Comparison of ENCODE assay signal across 24 cellular contexts in genomic region chr5:44942524-44943001, GRCh38.
A peak's percentile ranks its signal among the peaks of the same experiment; 100 is the strongest.
DNase-seq lines count a peak whose midpoint lies in the region; ATAC-seq and TF ChIP-seq lines count a peak whose summit lies in the region.
"Had no signal": no experiment of that assay in that cellular context is flagged by ENCODE, and none has a peak within 500 bp of the region (broad histone marks: within the 10 kb centered on the region; RNA-seq: fewer than 3 reads in every experiment).

No MANE protein-coding gene starts in this region.

- TF ChIP-seq CTCF in WTC11 (IDR thresholded peaks at IDR 0.05) (no peak), esophagus squamous epithelium (IDR thresholded peaks at IDR 0.05) (no peak)

- POLR2A ChIA-PET in WTC11 (lab: Charles Lee): no interaction called here

- H3K36me3 ChIP-seq in HUES48 (ENCODE audit: control insufficient read depth, insufficient read depth, low read length) (no peaks in the 10 kb centered on the region), iPS DF 6.9 (ENCODE audit: control insufficient read depth, insufficient read depth, low read length) (no peaks in the 10 kb centered on the region), esophagus squamous epithelium (no peaks in the 10 kb centered on the region)
- H3K36me3 ChIP-seq: esophagus muscularis mucosa had no signal

- H3K4me3 ChIP-seq in HUES48 (ENCODE audit: low read depth, low read length) (peak overlapping the region; percentile 10), iPS DF 6.9 (ENCODE audit: low read length) (no peak overlapping the region), esophagus squamous epithelium (no peak overlapping the region)
- H3K4me3 ChIP-seq: esophagus muscularis mucosa had no signal

- no peak for TF ChIP-seq POLR2A in esophagus squamous epithelium (IDR thresholded peaks at IDR 0.05)

- intact Hi-C loops in sciatic nerve (cut with DNase I) (no loop called here), esophagus squamous epithelium (cut with DNase I) (no loop called here)

- peak; percentile 84 for ATAC-seq in WTC11
- ATAC-seq in sciatic nerve: peak; percentile 56
- ATAC-seq in HG02571 (IDR thresholded peaks at IDR 0.05; ENCODE audit: unreplicated experiment): no peak
- ATAC-seq: left ventricle myocardium superior, right cardiac atrium had no signal

- no peaks in the 10 kb centered on the region for H3K27me3 Mint-ChIP-seq in WTC11 (ENCODE audit: low read depth)
- H3K27me3 Mint-ChIP-seq: activated naive CD4-positive, alpha-beta T cell treated with anti-CD3 and anti-CD28 coated beads, Interleukin-2, amount 50 U/mL, for 24 hours had no signal

- peak overlapping the region; percentile 94 for H3K27ac Mint-ChIP-seq in WTC11
- H3K27ac Mint-ChIP-seq: activated naive CD4-positive, alpha-beta T cell treated with anti-CD3 and anti-CD28 coated beads, Interleukin-2, amount 50 U/mL, for 24 hours had no signal

- H3K36me3 Mint-ChIP-seq in WTC11: peaks cover 7% of the 10 kb centered on the region
- H3K36me3 Mint-ChIP-seq: activated naive CD4-positive, alpha-beta T cell treated with anti-CD3 and anti-CD28 coated beads, Interleukin-2, amount 50 U/mL, for 24 hours had no signal

- H3K4me1 ChIP-seq in HUES48 (ENCODE audit: control insufficient read depth, insufficient read depth, low read length) (peaks cover 37% of the 10 kb centered on the region), iPS DF 6.9 (ENCODE audit: control insufficient read depth, insufficient read depth, low read length) (no peaks in the 10 kb centered on the region; the same call in 1 of the 2 replicates), esophagus squamous epithelium (no peaks in the 10 kb centered on the region)
- H3K4me1 ChIP-seq: Caco-2, esophagus muscularis mucosa had no signal

- DNase-seq in WTC11 (ENCODE audit: low spot score) (no peak), iPS DF 6.9 (ENCODE audit: low read depth, low spot score) (no peak), sciatic nerve (ENCODE audit: low spot score) (no peak), esophagus squamous epithelium (lab: John Stamatoyannopoulos, UW) (no peak), GM03348 (ENCODE audit: low spot score) (no peak), NCI-H446 treated with DMSO at 0.1 percent for 48 hours (lab: John Stamatoyannopoulos, UW) (no peak)
- DNase-seq: activated CD4-positive, alpha-beta T cell treated with anti-CD3 and anti-CD28 coated beads for 1 hour; activated CD8-positive, alpha-beta memory T cell treated with anti-CD3 and anti-CD28 coated beads for 24 hours; aorta; Caco-2; effector CD4-positive, alpha-beta T cell; KBM-7; left ventricle myocardium superior; NCI-H187; NCI-H226; occipital lobe; right cardiac atrium; RPMI8226; stimulated activated CD4-positive, alpha-beta T cell treated with anti-CD3 and anti-CD28 coated beads, Interleukin-15, amount 100 ng/mL, for 24 hours; substantia nigra had no signal

- H3K9ac ChIP-seq in HUES48 (ENCODE audit: low read depth, low read length): peak overlapping the region; percentile 49; the same call in 1 of the 2 replicates

- peak overlapping the region; percentile 39 for H3K4me3 Mint-ChIP-seq in WTC11
- H3K4me3 Mint-ChIP-seq: activated naive CD4-positive, alpha-beta T cell treated with anti-CD3 and anti-CD28 coated beads, Interleukin-2, amount 50 U/mL, for 24 hours had no signal

- H3K9me3 ChIP-seq in HUES48 (ENCODE audit: control insufficient read depth, insufficient read depth, low read length) (no peaks in the 10 kb centered on the region), iPS DF 6.9 (ENCODE audit: control insufficient read depth, insufficient read depth, low read length) (no peaks in the 10 kb centered on the region), esophagus squamous epithelium (no peaks in the 10 kb centered on the region)
- H3K9me3 ChIP-seq: Caco-2, esophagus muscularis mucosa had no signal

- H3K4me1 Mint-ChIP-seq in WTC11: peaks cover 44% of the 10 kb centered on the region

- CTCF ChIA-PET in WTC11 (lab: Charles Lee): interaction anchor here (1.4 kb wide), 1 partner anchor 578 kb away, joined by 4 read pairs; no protein-coding TSS in a partner anchor

- H3K27me3 ChIP-seq in HUES48 (ENCODE audit: control insufficient read depth, insufficient read depth, low read length) (no peaks in the 10 kb centered on the region), iPS DF 6.9 (ENCODE audit: control insufficient read depth, insufficient read depth, low read length) (no peaks in the 10 kb centered on the region), esophagus squamous epithelium (no peaks in the 10 kb centered on the region)
- H3K27me3 ChIP-seq: esophagus muscularis mucosa had no signal

- peaks cover 7% of the 10 kb centered on the region; the same call in 1 of the 2 replicates for H3K9me3 Mint-ChIP-seq in WTC11
- H3K9me3 Mint-ChIP-seq: activated naive CD4-positive, alpha-beta T cell treated with anti-CD3 and anti-CD28 coated beads, Interleukin-2, amount 50 U/mL, for 24 hours had no signal

- WGBS in iPS DF 6.9 (ENCODE audit: insufficient coverage, insufficient read length): no CpG with 5 or more reads among the region's 4 CpGs
- WGBS in esophagus squamous epithelium, 2 donors: 40 to 49% methylated on average over 4 of the region's 4 CpGs

- H3K27ac ChIP-seq in HUES48 (ENCODE audit: low read depth, low read length): peak overlapping the region; percentile 90
- peak overlapping the region; percentile 31 for H3K27ac ChIP-seq in iPS DF 6.9 (ENCODE audit: low read length)
- no peak overlapping the region for H3K27ac ChIP-seq in esophagus squamous epithelium
- H3K27ac ChIP-seq: esophagus muscularis mucosa had no signal

TF ChIP-seq in WTC11, 78 proteins besides CTCF, POLR2A, EP300 and RAD21 (continues in another document):
- TF ChIP-seq ZMAT4 (CRISPR knock-in tag; IDR thresholded peaks at IDR 0.05) (no peak), RELA (CRISPR knock-in tag; IDR thresholded peaks at IDR 0.05; ENCODE audit: borderline replicate concordance) (no peak), GTF2I (CRISPR knock-in tag; conservative IDR thresholded peaks at IDR 0.05) (no peak), EMX1 (CRISPR knock-in tag; IDR thresholded peaks at IDR 0.05) (no peak), PRRX2 (CRISPR knock-in tag; IDR thresholded peaks at IDR 0.05) (no peak), ZBTB43 (CRISPR knock-in tag; IDR thresholded peaks at IDR 0.05) (no peak), ZNF219 (CRISPR knock-in tag; IDR thresholded peaks at IDR 0.05; ENCODE audit: borderline replicate concordance) (no peak), NR3C1 (CRISPR knock-in tag; conservative IDR thresholded peaks at IDR 0.05; ENCODE audit: low read depth) (no peak), ZNF423 (CRISPR knock-in tag; IDR thresholded peaks at IDR 0.05) (no peak), ATF1 (CRISPR knock-in tag; IDR thresholded peaks at IDR 0.05) (no peak), ARID4B (CRISPR knock-in tag; IDR thresholded peaks at IDR 0.05; ENCODE audit: borderline replicate concordance) (no peak)

Comparison
In these comparisons a context has a peak if more than half of its experiments do, and no peak if none do; other contexts are left out.
1. H3K27ac ChIP-seq: peak in HUES48 (single experiment) and iPS DF 6.9 (single experiment); none in esophagus squamous epithelium (0 of 4).